In genomic region chr4:89111833-89112563, GRCh38 we compare ENCODE assay signal across 7 cellular contexts. TPM values are rescaled to one million over a fixed set of nuclear protein-coding genes. Genes with fewer than 3 reads are reported as not detected.
A peak's percentile ranks its signal among the peaks of the same experiment; 100 is the strongest.
DNase-seq lines count a peak whose midpoint lies in the region; ATAC-seq and TF ChIP-seq lines count a peak whose summit lies in the region.

No MANE protein-coding gene starts in this region.

- peaks cover 37% of the 10 kb centered on the region for H3K36me3 Mint-ChIP-seq in activated naive CD8-positive, alpha-beta T cell treated with anti-CD3 and anti-CD28 coated beads for 36 hours

- peak overlapping the region; percentile 70 for H3K27ac Mint-ChIP-seq in activated naive CD8-positive, alpha-beta T cell treated with anti-CD3 and anti-CD28 coated beads for 36 hours

- H3K27me3 Mint-ChIP-seq in activated naive CD8-positive, alpha-beta T cell treated with anti-CD3 and anti-CD28 coated beads for 36 hours = peaks cover 15% of the 10 kb centered on the region

- H3K9me3 Mint-ChIP-seq in activated naive CD8-positive, alpha-beta T cell treated with anti-CD3 and anti-CD28 coated beads for 36 hours = peaks cover 42% of the 10 kb centered on the region

- TF ChIP-seq RAD21 in Ishikawa (IDR thresholded peaks at IDR 0.05; ENCODE audit: low read depth) = no peak

- H3K4me3 Mint-ChIP-seq in activated naive CD8-positive, alpha-beta T cell treated with anti-CD3 and anti-CD28 coated beads for 36 hours = peak overlapping the region; percentile 77

- no peak for TF ChIP-seq CTCF in retinal pigment epithelial cell (conservative IDR thresholded peaks at IDR 0.05; ENCODE audit: low read depth, low read length)

- no peak for TF ChIP-seq EP300 in Ishikawa (IDR thresholded peaks at IDR 0.05; ENCODE audit: borderline replicate concordance)

- DNase-seq in EL (peak; percentile 90), hepatic stellate cell (ENCODE audit: low spot score) (peak; percentile 80), retinal pigment epithelial cell (ENCODE audit: low read depth) (peak; percentile 72)
- DNase-seq in activated naive CD8-positive, alpha-beta T cell treated with anti-CD3 and anti-CD28 coated beads for 36 hours = no peak

- ATAC-seq in HG03135 (IDR thresholded peaks at IDR 0.05; ENCODE audit: unreplicated experiment) = no peak
- no peak for ATAC-seq in HG02852 (IDR thresholded peaks at IDR 0.05; ENCODE audit: unreplicated experiment)

- H3K4me1 Mint-ChIP-seq in activated naive CD8-positive, alpha-beta T cell treated with anti-CD3 and anti-CD28 coated beads for 36 hours = peaks cover 16% of the 10 kb centered on the region

- H3K4me3 ChIP-seq in retinal pigment epithelial cell (ENCODE audit: low read length) = peak overlapping the region; percentile 91

TF ChIP-seq in Ishikawa, 13 proteins besides CTCF, POLR2A, EP300 and RAD21:
- TF ChIP-seq MAX (IDR thresholded peaks at IDR 0.05) = no peak
- TF ChIP-seq REST (IDR thresholded peaks at IDR 0.05; ENCODE audit: low read depth) = no peak
- TF ChIP-seq EGR1 (IDR thresholded peaks at IDR 0.05) = no peak
- no peak for TF ChIP-seq TCF12 (IDR thresholded peaks at IDR 0.05; ENCODE audit: low read depth)
- TF ChIP-seq FOXM1 (IDR thresholded peaks at IDR 0.05; ENCODE audit: borderline replicate concordance, low read depth) = no peak
- peak; percentile 95 for TF ChIP-seq CEBPB (IDR thresholded peaks at IDR 0.05)

RNA-seq across cellular contexts. Expression of gene TIGD2, which starts 0.7 kb away (rescaled TPM):
- total RNA-seq in activated naive CD8-positive, alpha-beta T cell treated with anti-CD3 and anti-CD28 coated beads for 36 hours = 1 to 10 TPM; 3.2 to 3.6 TPM

RNA-seq across cellular contexts. Expression of gene FAM13A, which starts 55.0 kb away (rescaled TPM):
- total RNA-seq in activated naive CD8-positive, alpha-beta T cell treated with anti-CD3 and anti-CD28 coated beads for 36 hours = 1 to 10 TPM; 2.4 to 3.2 TPM
